ENCODE assay signal across 8 cellular contexts in the genomic region with DNA sequence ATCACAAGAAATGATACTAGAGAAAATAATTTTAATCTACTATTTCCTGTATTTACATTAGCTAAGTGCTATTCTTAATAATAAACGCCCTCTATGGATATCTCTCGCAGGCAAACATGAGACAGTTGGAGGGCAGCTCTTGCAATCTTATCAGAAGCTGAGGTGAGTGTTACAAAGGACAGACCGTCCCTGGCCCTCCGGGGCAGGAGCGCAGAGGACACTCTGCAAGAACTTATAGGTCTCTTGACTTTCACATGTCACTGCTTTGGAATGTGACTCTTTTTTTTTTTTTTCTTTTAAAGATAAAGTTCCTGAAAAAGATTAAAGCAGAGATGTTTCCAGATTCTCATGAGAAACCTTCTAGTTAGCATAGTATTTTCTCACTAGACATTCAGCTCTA. TPM values are rescaled to one million over a fixed set of nuclear protein-coding genes. Genes with fewer than 3 reads are reported as not detected.
DNase-seq lines count a peak whose midpoint lies in the region; ATAC-seq and TF ChIP-seq lines count a peak whose summit lies in the region.

No MANE protein-coding gene starts in this region.

- peaks cover 29 to 33% of the 10 kb centered on the region in 2 donors for H3K4me1 Mint-ChIP-seq in immature natural killer cell
- peaks cover 26% of the 10 kb centered on the region for H3K4me1 Mint-ChIP-seq in nephron progenitor cell

- H3K36me3 Mint-ChIP-seq in immature natural killer cell (peaks cover 20 to 38% (median 23%) of the 10 kb centered on the region in 3 donors), nephron progenitor cell (ENCODE audit: low read depth) (no peaks in the 10 kb centered on the region)

- H3K36me3 ChIP-seq in mucosa of descending colon (ENCODE audit: low read depth), result no peaks in the 10 kb centered on the region

- H3K27ac Mint-ChIP-seq in immature natural killer cell (peak overlapping the region in 3 of 6 donors; percentile 8 to 65 (median 21)), nephron progenitor cell (no peak overlapping the region)

- H3K4me3 Mint-ChIP-seq in immature natural killer cell (no peak overlapping the region), nephron progenitor cell (no peak overlapping the region)

- no peak overlapping the region for H3K4me3 ChIP-seq in mucosa of descending colon

- intact Hi-C loops in mucosa of descending colon (cut with DNase I, micrococcal nuclease), result loop anchor here in 1 of 2 donors (10.0 kb wide), 2 partner anchors 268 to 428 kb away; no protein-coding TSS in a partner anchor

- peak; percentile 29 for DNase-seq in AG08395 (ENCODE audit: low spot score)
- DNase-seq in NCI-H524 treated with DMSO at 0.1 percent for 48 hours (lab: John Stamatoyannopoulos, UW), result peak; percentile 8
- peak; percentile 52 to 83 for DNase-seq in erythroblast (lab: John Stamatoyannopoulos, UW)
- peak in 1 of 3 donors; percentile 28 for DNase-seq in mucosa of descending colon
- DNase-seq in immature natural killer cell, result no peak
- no peak for DNase-seq in nephron progenitor cell

- no peak for TF ChIP-seq POLR2A in erythroblast (IDR thresholded peaks at IDR 0.05; ENCODE audit: low read length)

- H3K27me3 Mint-ChIP-seq in immature natural killer cell (ENCODE audit: low read depth in 3 of 3) (peaks cover 2 to 8% (median 4%) of the 10 kb centered on the region in 3 donors), nephron progenitor cell (ENCODE audit: low read depth, poor library complexity) (peaks cover 5% of the 10 kb centered on the region)

- no peak for TF ChIP-seq CTCF in mucosa of descending colon (IDR thresholded peaks at IDR 0.05)
- no peak for TF ChIP-seq CTCF in nephron progenitor cell (IDR thresholded peaks at IDR 0.05)

- no peaks in the 10 kb centered on the region for H3K9me3 Mint-ChIP-seq in immature natural killer cell
- H3K9me3 Mint-ChIP-seq in nephron progenitor cell, result no peaks in the 10 kb centered on the region

- peak; percentile 30 for ATAC-seq in mucosa of descending colon
- no peak for ATAC-seq in GM21515 (IDR thresholded peaks at IDR 0.05; ENCODE audit: unreplicated experiment)
- no peak for ATAC-seq in GM18870 (IDR thresholded peaks at IDR 0.05; ENCODE audit: unreplicated experiment)

- no peaks in the 10 kb centered on the region for H3K9me3 ChIP-seq in mucosa of descending colon

- peaks cover 5% of the 10 kb centered on the region for H3K4me1 ChIP-seq in mucosa of descending colon (ENCODE audit: low read depth)

RNA-seq across cellular contexts. Expression of gene SYTL3, which starts 57.3 kb away (rescaled TPM):
- 1 to 10 TPM; 2.8 to 4.7 (median 4.4) TPM for total RNA-seq in mucosa of descending colon
- 10 to 100 TPM; 45.4 to 56.5 (median 52.0) TPM for polyA plus RNA-seq in immature natural killer cell

Comparison
In these comparisons a context has a peak if more than half of its experiments do, and no peak if none do; other contexts are left out.
1. DNase-seq: peak in AG08395 (single experiment), NCI-H524 treated with DMSO at 0.1 percent for 48 hours (single experiment) and erythroblast (2 of 2); none in immature natural killer cell (0 of 3) and nephron progenitor cell (single experiment).